Comparison of ENCODE assay signal across 1 cellular context in genomic region chr17:68054296-68054900, GRCh38.
TF ChIP-seq lines count a peak whose summit lies in the region.

No MANE protein-coding gene starts in this region.

TF ChIP-seq in endothelial cell of umbilical vein, 7 proteins besides CTCF, POLR2A, EP300 and RAD21:
- TF ChIP-seq JUN (IDR thresholded peaks at IDR 0.05; ENCODE audit: borderline replicate concordance, insufficient read depth, insufficient read length, low read depth) = no peak
- TF ChIP-seq MYC (IDR thresholded peaks at IDR 0.05; ENCODE audit: low read depth, low read length) = no peak
- no peak for TF ChIP-seq FOS (IDR thresholded peaks at IDR 0.05; ENCODE audit: borderline replicate concordance, insufficient read depth, low read length)
- TF ChIP-seq POLR2AphosphoS5 (IDR thresholded peaks at IDR 0.05; ENCODE audit: insufficient read depth, low read depth, low read length) = no peak
- no peak for TF ChIP-seq GATA2 (IDR thresholded peaks at IDR 0.05; ENCODE audit: insufficient read depth, insufficient read length, low read depth, low read length)
- no peak for TF ChIP-seq MAX (IDR thresholded peaks at IDR 0.05; ENCODE audit: insufficient read depth, insufficient read length)
- no peak for TF ChIP-seq EZH2 (IDR thresholded peaks at IDR 0.05; ENCODE audit: borderline replicate concordance, low read depth, low read length, severe bottlenecking)
